ENCODE assay signal across 11 cellular contexts in genomic region chr6:169810066-169810989, GRCh38. TPM values are rescaled to one million over a fixed set of nuclear protein-coding genes. Genes with fewer than 3 reads are reported as not detected.
DNase-seq lines count a peak whose midpoint lies in the region; ATAC-seq, FAIRE-seq and TF ChIP-seq lines count a peak whose summit lies in the region.
"Had no signal": no experiment of that assay in that cellular context is flagged by ENCODE, and none has a peak within 500 bp of the region (broad histone marks: within the 10 kb centered on the region; RNA-seq: fewer than 3 reads in every experiment).

No MANE protein-coding gene starts in this region.

- no TSS peak for BruUV-seq in GM12878 (replicated peaks; lab: Mats Ljungman, UMichigan)

- H3K79me1 ChIP-seq in mesenchymal stem cell (replicated peaks; ENCODE audit: low read length, poor library complexity, severe bottlenecking) = no peaks in the 10 kb centered on the region

- peak; percentile 75 for ATAC-seq in GM12878
- no peak for ATAC-seq in HG02759 (IDR thresholded peaks at IDR 0.05; ENCODE audit: unreplicated experiment)
- ATAC-seq in GM18909 (IDR thresholded peaks at IDR 0.05; ENCODE audit: poor library complexity, unreplicated experiment) = no peak
- no peak for ATAC-seq in HG03432 (IDR thresholded peaks at IDR 0.05; ENCODE audit: unreplicated experiment)
- ATAC-seq in HG03442 (IDR thresholded peaks at IDR 0.05; ENCODE audit: unreplicated experiment) = no peak

- intact Hi-C loops in GM12878 (cut with micrococcal nuclease; ENCODE audit: unreplicated experiment) = no loop called here

- H3K14ac ChIP-seq in mesenchymal stem cell (ENCODE audit: low read length in 2 of 2) = no peak overlapping the region

- no peak overlapping the region for H2BK12ac ChIP-seq in mesenchymal stem cell (ENCODE audit: low read length in 2 of 2)

- H3K9me2 ChIP-seq in Loucy (replicated peaks; ENCODE audit: low read depth, low read length) = no peaks in the 10 kb centered on the region

- TF ChIP-seq EP300 in GM12878 (IDR thresholded peaks at IDR 0.05; ENCODE audit: borderline replicate concordance in 1 of 2, control insufficient read depth in 1 of 2, low read depth in 2 of 2, low read length in 2 of 2) = no peak

- DNase-seq in DMS153 (lab: John Stamatoyannopoulos, UW) = peak; percentile 66
- no peak for DNase-seq in GM12878 (ENCODE audit: low read depth, low spot score)
- no peak for DNase-seq in mesenchymal stem cell
- DNase-seq: activated gamma-delta T cell, testis had no signal

- TF ChIP-seq RAD21 in GM12878 (IDR thresholded peaks at IDR 0.05; ENCODE audit: insufficient read depth, low read depth, low read length) = no peak

- CTCF ChIA-PET in GM12878 (lab: Yijun Ruan, JAX) = no interaction called here

- H2BK120ac ChIP-seq in mesenchymal stem cell (ENCODE audit: low read depth, low read length) = no peak overlapping the region

- H3K27ac ChIP-seq in GM12878 (ENCODE audit: control insufficient read depth, insufficient read depth) (no peak overlapping the region), mesenchymal stem cell (ENCODE audit: low read length, poor library complexity, severe bottlenecking) (no peak overlapping the region)
- H3K27ac ChIP-seq: testis had no signal

- H3K36me3 ChIP-seq in Loucy (ENCODE audit: insufficient read depth, low read length) (no peaks in the 10 kb centered on the region), GM12878 (ENCODE audit: control insufficient read depth in 2 of 2, insufficient read depth in 2 of 2, low read length in 1 of 2) (no peaks in the 10 kb centered on the region), mesenchymal stem cell (ENCODE audit: control insufficient read depth in 1 of 2, insufficient read depth in 2 of 2, low read depth in 1 of 2, low read length in 2 of 2) (no peaks in the 10 kb centered on the region)

- peaks cover 15% of the 10 kb centered on the region for H3K4me1 ChIP-seq in Loucy (ENCODE audit: insufficient read depth, low read length, poor library complexity, severe bottlenecking)
- no peaks in the 10 kb centered on the region for H3K4me1 ChIP-seq in GM12878 (ENCODE audit: control insufficient read depth, insufficient read depth, low read length)
- peaks cover 3% of the 10 kb centered on the region for H3K4me1 ChIP-seq in mesenchymal stem cell (ENCODE audit: control insufficient read depth, insufficient read depth, low read depth, low read length)
- H3K4me1 ChIP-seq: testis had no signal

- SMC1A ChIA-PET in GM12878 (lab: Charles Lee; ENCODE audit: uncharacterized antibody, unreplicated experiment) = no interaction called here

- POLR2A ChIA-PET in GM12878 (lab: Charles Lee) = no interaction called here

- H3K4ac ChIP-seq in mesenchymal stem cell (ENCODE audit: low read depth in 1 of 2, low read length in 2 of 2) = no peak overlapping the region

- 29% methylated on average over 18 of the region's 18 CpGs for WGBS in GM12878 (ENCODE audit: insufficient coverage, insufficient replicate concordance, low lambda C conversion rate, missing lambda C conversion rate)
- 53% methylated on average over 18 of the region's 18 CpGs for WGBS in mesenchymal stem cell

- no peaks in the 10 kb centered on the region for H3F3A ChIP-seq in Loucy (ENCODE audit: low read depth)

- TF ChIP-seq POLR2A in GM12878 (IDR thresholded peaks at IDR 0.05; ENCODE audit: low read depth, low read length) = no peak

- no peak for FAIRE-seq in GM12878 (lab: Jason Lieb, UNC)
- FAIRE-seq: colon had no signal

- H3K9ac ChIP-seq in Loucy (ENCODE audit: low read depth, low read length, poor library complexity, severe bottlenecking) = no peak overlapping the region
- H3K9ac ChIP-seq in GM12878 (ENCODE audit: control insufficient read depth, insufficient read depth, low read length) = no peak overlapping the region
- H3K9ac ChIP-seq in mesenchymal stem cell (ENCODE audit: low read length) = no peak overlapping the region

- in situ Hi-C loops in GM12878 (cut with MboI) = no loop called here

- no peak overlapping the region for H2BK5ac ChIP-seq in mesenchymal stem cell (ENCODE audit: low read depth, low read length, poor library complexity, severe bottlenecking)

- H2AFZ ChIP-seq in Loucy (ENCODE audit: low read length) (peak overlapping the region; percentile 25; the same call in 1 of the 2 replicates), GM12878 (ENCODE audit: control insufficient read depth, low read depth, low read length) (no peak overlapping the region), mesenchymal stem cell (ENCODE audit: low read depth, low read length) (no peak overlapping the region)

- no peaks in the 10 kb centered on the region; the same call in 1 of the 2 replicates for H3K9me3 ChIP-seq in Loucy (ENCODE audit: insufficient read depth, low read depth, low read length)
- H3K9me3 ChIP-seq in GM12878 (replicated peaks; ENCODE audit: control insufficient read depth, insufficient read depth, low read length) = no peaks in the 10 kb centered on the region
- no peaks in the 10 kb centered on the region for H3K9me3 ChIP-seq in mesenchymal stem cell (ENCODE audit: control insufficient read depth, low read length)
- H3K9me3 ChIP-seq: testis had no signal

- H3K4me3 ChIP-seq in Loucy (ENCODE audit: low read length, poor library complexity, severe bottlenecking) = no peak overlapping the region
- no peak overlapping the region for H3K4me3 ChIP-seq in GM12878
- H3K4me3 ChIP-seq in mesenchymal stem cell (ENCODE audit: insufficient read depth in 1 of 2, low read depth in 1 of 2, low read length in 2 of 2) = no peak overlapping the region
- H3K4me3 ChIP-seq: testis had no signal

- H3K79me2 ChIP-seq in Loucy (ENCODE audit: insufficient read depth, low read length) = no peaks in the 10 kb centered on the region
- H3K79me2 ChIP-seq in GM12878 (ENCODE audit: control insufficient read depth, insufficient read depth, low read length) = no peaks in the 10 kb centered on the region

- no peak overlapping the region for H4K8ac ChIP-seq in mesenchymal stem cell (ENCODE audit: low read length)

- H3K4me2 ChIP-seq in Loucy (ENCODE audit: low read depth, low read length, poor library complexity, severe bottlenecking) = peak overlapping the region; percentile 30
- H3K4me2 ChIP-seq in GM12878 (ENCODE audit: control insufficient read depth, insufficient read depth) = no peak overlapping the region
- no peak overlapping the region for H3K4me2 ChIP-seq in mesenchymal stem cell (ENCODE audit: low read length, poor library complexity, severe bottlenecking)

- H4K20me1 ChIP-seq in Loucy (ENCODE audit: insufficient read depth, low read length, poor library complexity, severe bottlenecking) (no peaks in the 10 kb centered on the region), GM12878 (ENCODE audit: control insufficient read depth, insufficient read depth) (no peaks in the 10 kb centered on the region)

- H2BK15ac ChIP-seq in mesenchymal stem cell (ENCODE audit: low read depth, poor library complexity, severe bottlenecking) = no peak overlapping the region

- TF ChIP-seq CTCF in Loucy (conservative IDR thresholded peaks at IDR 0.05; ENCODE audit: low read length) (no peak), GM12878 (IDR thresholded peaks at IDR 0.05 in 2 of 3, conservative IDR thresholded peaks at IDR 0.05 in 1 of 3; ENCODE audit: control insufficient read depth in 2 of 3, extremely low read depth in 1 of 3, insufficient read depth in 1 of 3, low read depth in 3 of 3, low read length in 3 of 3) (no peak)

- H4K91ac ChIP-seq in mesenchymal stem cell (ENCODE audit: low read length) = peak overlapping the region; percentile 27

- no peak overlapping the region for H2AK5ac ChIP-seq in mesenchymal stem cell (ENCODE audit: low read length, severe bottlenecking)

- H3K18ac ChIP-seq in mesenchymal stem cell (ENCODE audit: low read depth in 1 of 2, low read length in 2 of 2) = no peak overlapping the region

- H3K27me3 ChIP-seq in Loucy (ENCODE audit: insufficient read depth, low read length, poor library complexity, severe bottlenecking) = peaks cover 10% of the 10 kb centered on the region
- no peaks in the 10 kb centered on the region; a peak in 1 of 4 replicates for H3K27me3 ChIP-seq in GM12878 (replicated peaks in 1 of 2; ENCODE audit: control insufficient read depth in 2 of 2, insufficient read depth in 2 of 2, low read length in 1 of 2)
- peaks cover 15 to 25% of the 10 kb centered on the region in 2 experiments for H3K27me3 ChIP-seq in mesenchymal stem cell (ENCODE audit: control insufficient read depth in 1 of 2, insufficient read depth in 1 of 2, low read length in 2 of 2)
- H3K27me3 ChIP-seq: testis had no signal

- RAD21 ChIA-PET in GM12878 (lab: Charles Lee; ENCODE audit: unreplicated experiment) = no interaction called here

- no peak overlapping the region for H3K23ac ChIP-seq in mesenchymal stem cell (ENCODE audit: low read length in 2 of 2)

RNA-seq across cellular contexts. Expression of gene ERMARD, which starts 58.9 kb away (rescaled TPM):
- total RNA-seq in GM12878 (2013; cell fraction: nucleolus; rRNA removed) = 49.0 and 52.7 TPM in 2 replicates
- total RNA-seq in GM12878 (2014; rRNA removed) = 24.4 and 27.2 TPM in 2 replicates
- 25.3 and 26.3 TPM in 2 replicates for total RNA-seq in GM12878 (2014; rRNA removed; fragmentation: Illumina TruSeq; extraction: Trizol)
- total RNA-seq in GM12878 (2021) = 29.5 and 33.6 TPM in 2 replicates
- 35.0 TPM for polyA plus RNA-seq in GM12878 (2011; ENCODE audit: low read depth)
- 42.7 and 48.4 TPM in 2 replicates for polyA plus RNA-seq in GM12878 (2011; rRNA removed)
- 42.6 and 52.0 TPM in 2 replicates for polyA plus RNA-seq in GM12878 (2011; cell fraction: cytosol; rRNA removed)
- 135 and 152 TPM in 2 replicates for polyA plus RNA-seq in GM12878 (2011; cell fraction: nucleus; rRNA removed)
- polyA plus RNA-seq in GM12878 (2012) = 26.5 and 28.5 TPM in 2 replicates
- 24.8 and 32.3 TPM in 2 replicates for polyA plus RNA-seq in GM12878 (2014; fragmentation: Illumina TruSeq; extraction: Trizol)
- 10 to 100 TPM; 43.7 to 63.3 TPM for polyA plus RNA-seq in GM12878 (2014; fragmentation: Nextera tagmentation; extraction: Ambion mirVana)
- 27.4 and 28.3 TPM in 2 replicates for polyA plus RNA-seq in GM12878 (2014; rRNA removed)
- polyA plus RNA-seq in GM12878 (2016; fragmentation: Nextera tagmentation; extraction: Ambion mirVana) = 10 to 100 TPM; 34.6 to 46.1 TPM
- 32.7 and 50.0 TPM in 2 replicates for polyA minus RNA-seq in GM12878 (2011; rRNA and poly(A)+ RNA removed)
- 6.3 and 9.0 TPM in 2 replicates for polyA minus RNA-seq in GM12878 (2011; cell fraction: cytosol; rRNA and poly(A)+ RNA removed)
- 17.5 and 25.5 TPM in 2 replicates for polyA minus RNA-seq in GM12878 (2011; cell fraction: nucleus; rRNA and poly(A)+ RNA removed)
- polyA plus RNA-seq in mesenchymal stem cell (2013, experiment 1 of 2) = 8.0 TPM
- 10.8 TPM for polyA plus RNA-seq in mesenchymal stem cell (2013, experiment 2 of 2)

RNA-seq across cellular contexts. Expression of gene DYNLT2, which starts 59.0 kb away (rescaled TPM):
- 11.3 and 12.7 TPM in 2 replicates for total RNA-seq in GM12878 (2013; cell fraction: nucleolus; rRNA removed)
- total RNA-seq in GM12878 (2014; rRNA removed) (3.7 and 5.4 TPM in 2 replicates), GM12878 (2014; rRNA removed; fragmentation: Illumina TruSeq; extraction: Trizol) (5.5 TPM in 2 replicates), GM12878 (2021) (2.9 and 3.8 TPM in 2 replicates)
- 0.77 TPM for polyA plus RNA-seq in GM12878 (2011; ENCODE audit: low read depth)
- polyA plus RNA-seq in GM12878 (2011; rRNA removed) (5.3 and 9.2 TPM in 2 replicates), GM12878 (2014; fragmentation: Illumina TruSeq; extraction: Trizol) (5.7 and 8.8 TPM in 2 replicates), GM12878 (2014; fragmentation: Nextera tagmentation; extraction: Ambion mirVana) (1 to 10 TPM; 2.2 to 3.0 TPM), GM12878 (2014; rRNA removed) (5.0 and 5.9 TPM in 2 replicates), GM12878 (2016; fragmentation: Nextera tagmentation; extraction: Ambion mirVana) (1 to 10 TPM; 5.8 to 5.9 TPM)
- 1.7 and 1.8 TPM in 2 replicates for polyA plus RNA-seq in GM12878 (2011; cell fraction: cytosol; rRNA removed)
- 2.2 and 2.3 TPM in 2 replicates for polyA plus RNA-seq in GM12878 (2011; cell fraction: nucleus; rRNA removed)
- polyA plus RNA-seq in GM12878 (2012) = 1.7 and 3.3 TPM in 2 replicates
- polyA minus RNA-seq in GM12878 (2011; rRNA and poly(A)+ RNA removed) = 0.82 and 1.1 TPM in 2 replicates
- polyA minus RNA-seq in GM12878 (2011; cell fraction: cytosol; rRNA and poly(A)+ RNA removed) = 0.67 and 1.1 TPM in 2 replicates
- 2.7 and 4.6 TPM in 2 replicates for polyA minus RNA-seq in GM12878 (2011; cell fraction: nucleus; rRNA and poly(A)+ RNA removed)
- 0.48 TPM for polyA plus RNA-seq in mesenchymal stem cell (2013, experiment 1 of 2)
- polyA plus RNA-seq in mesenchymal stem cell (2013, experiment 2 of 2) = 0.27 TPM
